8 cellular contexts compared by ENCODE assay signal in the genomic region with DNA sequence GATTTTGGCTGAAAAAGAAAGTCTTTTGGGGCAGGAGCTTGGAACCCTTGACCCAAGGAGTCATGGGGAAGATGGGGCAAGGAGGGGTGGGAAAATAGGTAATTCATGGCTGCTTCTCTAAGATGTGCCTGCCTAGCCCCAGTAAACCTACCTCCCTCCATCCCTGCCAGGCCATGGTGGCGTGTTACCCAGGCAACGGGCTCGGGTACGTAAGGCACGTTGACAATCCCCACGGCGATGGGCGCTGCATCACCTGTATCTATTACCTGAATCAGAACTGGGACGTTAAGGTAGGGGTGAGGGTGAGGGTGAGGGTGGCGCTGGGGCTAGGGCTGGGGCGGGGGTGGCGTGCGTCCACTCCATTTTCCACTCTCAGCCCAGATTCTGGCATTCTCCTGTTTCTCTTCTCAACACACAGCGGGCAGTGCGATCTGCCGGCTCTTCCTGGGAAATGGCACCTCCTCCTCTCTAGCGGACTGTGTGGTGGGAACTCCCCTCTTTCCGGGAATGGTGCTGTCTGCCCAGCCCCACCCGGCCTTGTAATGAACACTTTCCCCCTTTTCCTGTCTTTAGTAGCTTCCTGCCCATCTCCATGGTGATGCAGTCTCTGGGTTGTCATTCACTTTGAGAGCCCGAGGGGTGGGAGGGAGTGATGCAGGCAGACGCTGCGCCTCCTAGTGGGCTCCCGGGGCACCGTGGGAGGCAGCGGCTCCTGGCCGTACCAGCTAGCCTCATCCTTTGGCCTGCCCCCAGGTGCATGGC. TPM values are rescaled to one million over a fixed set of nuclear protein-coding genes. Genes with fewer than 3 reads are reported as not detected.
DNase-seq lines count a peak whose midpoint lies in the region; ATAC-seq and TF ChIP-seq lines count a peak whose summit lies in the region.

No MANE protein-coding gene starts in this region.

- peak overlapping the region; percentile 43 to 90 (median 78) for H3K27ac Mint-ChIP-seq in CD14-positive monocyte
- peak overlapping the region; percentile 93 for H3K27ac Mint-ChIP-seq in activated naive CD8-positive, alpha-beta T cell treated with anti-CD3 and anti-CD28 coated beads, Interleukin-2, amount 50 U/mL, for 24 hours

- peak overlapping the region; percentile 36 for H3K4me3 ChIP-seq in osteoblast (ENCODE audit: insufficient read depth, low read length)

- intact Hi-C loops in CD14-positive monocyte (cut with micrococcal nuclease) = loop anchor here in 1 of 2 donors (10.0 kb wide), 1 partner anchor 52 kb away; a partner anchor contains a TSS
- intact Hi-C loops in Right ventricle myocardium inferior (cut with DNase I) = loop anchor here (5.0 kb wide), 1 partner anchor 144 kb away; no protein-coding TSS in a partner anchor

- peak; percentile 95 for TF ChIP-seq CTCF in CD14-positive monocyte (IDR thresholded peaks at IDR 0.05)
- TF ChIP-seq CTCF in osteoblast (IDR thresholded peaks at IDR 0.05; ENCODE audit: extremely low read depth, low read depth, low read length) = peak; percentile 94

- no peaks in the 10 kb centered on the region for H3K9me3 ChIP-seq in osteoblast (ENCODE audit: low read depth, low read length)

- ATAC-seq in HG03175 (IDR thresholded peaks at IDR 0.05; ENCODE audit: unreplicated experiment) (peak; percentile 39), Right ventricle myocardium inferior (peak; percentile 21)
- peak; percentile 65 for ATAC-seq in activated naive CD8-positive, alpha-beta T cell treated with anti-CD3 and anti-CD28 coated beads, Interleukin-2, amount 50 U/mL, for 24 hours

- peak; percentile 72 for DNase-seq in CD14-positive monocyte (ENCODE audit: low spot score)
- peak; percentile 72 for DNase-seq in T follicular helper cell (ENCODE audit: low read depth)
- peak; percentile 87 for DNase-seq in activated naive CD8-positive, alpha-beta T cell treated with anti-CD3 and anti-CD28 coated beads, Interleukin-2, amount 50 U/mL, for 24 hours
- peak; percentile 88 for DNase-seq in Right ventricle myocardium inferior (ENCODE audit: missing footprints)
- DNase-seq in osteoblast (ENCODE audit: insufficient read length, low spot score, missing footprints) = peak; percentile 100
- no peak for DNase-seq in DMS153 (lab: John Stamatoyannopoulos, UW)

- H3K36me3 Mint-ChIP-seq in CD14-positive monocyte = peaks cover 43 to 67% of the 10 kb centered on the region in 2 donors
- peaks cover 32% of the 10 kb centered on the region for H3K36me3 Mint-ChIP-seq in activated naive CD8-positive, alpha-beta T cell treated with anti-CD3 and anti-CD28 coated beads, Interleukin-2, amount 50 U/mL, for 24 hours (ENCODE audit: low read depth)

- H3K9me3 Mint-ChIP-seq in CD14-positive monocyte = peaks cover 0 to 1% (median 0%) of the 10 kb centered on the region in 7 donors
- no peaks in the 10 kb centered on the region for H3K9me3 Mint-ChIP-seq in activated naive CD8-positive, alpha-beta T cell treated with anti-CD3 and anti-CD28 coated beads, Interleukin-2, amount 50 U/mL, for 24 hours

- H3K4me3 Mint-ChIP-seq in CD14-positive monocyte = peak overlapping the region; percentile 24 to 72
- peak overlapping the region; percentile 64 for H3K4me3 Mint-ChIP-seq in activated naive CD8-positive, alpha-beta T cell treated with anti-CD3 and anti-CD28 coated beads, Interleukin-2, amount 50 U/mL, for 24 hours

- H4K20me1 ChIP-seq in osteoblast (ENCODE audit: insufficient read depth, low read length) = peaks cover 84% of the 10 kb centered on the region

- H2AFZ ChIP-seq in osteoblast (ENCODE audit: low read length) = peak overlapping the region; percentile 21

- peaks cover 82% of the 10 kb centered on the region for H3K4me1 Mint-ChIP-seq in CD14-positive monocyte
- peaks cover 83% of the 10 kb centered on the region for H3K4me1 Mint-ChIP-seq in activated naive CD8-positive, alpha-beta T cell treated with anti-CD3 and anti-CD28 coated beads, Interleukin-2, amount 50 U/mL, for 24 hours

- H3K27ac ChIP-seq in osteoblast (ENCODE audit: low read depth, low read length) (peak overlapping the region; percentile 69), temporal lobe (ENCODE audit: low read depth, low read length) (peak overlapping the region; percentile 96)

- H3K4me1 ChIP-seq in osteoblast (ENCODE audit: insufficient read depth, low read length) = peaks cover 32% of the 10 kb centered on the region

- no peaks in the 10 kb centered on the region for H3K27me3 ChIP-seq in osteoblast (ENCODE audit: insufficient read depth, low read length)

- H3K27me3 Mint-ChIP-seq in CD14-positive monocyte (ENCODE audit: low read depth in 3 of 3) = peaks cover 2 to 6% (median 2%) of the 10 kb centered on the region in 3 donors
- no peaks in the 10 kb centered on the region for H3K27me3 Mint-ChIP-seq in activated naive CD8-positive, alpha-beta T cell treated with anti-CD3 and anti-CD28 coated beads, Interleukin-2, amount 50 U/mL, for 24 hours

- peaks cover 51% of the 10 kb centered on the region for H3K36me3 ChIP-seq in osteoblast (ENCODE audit: insufficient read depth, low read length)

- H3K4me2 ChIP-seq in osteoblast (ENCODE audit: insufficient read depth, low read length) = peak overlapping the region; percentile 75

- H3K79me2 ChIP-seq in osteoblast (ENCODE audit: insufficient read depth, low read length) = peaks cover 79% of the 10 kb centered on the region

RNA-seq across cellular contexts. Expression of a gene that starts 7.6 kb away (rescaled TPM):
- polyA plus RNA-seq in CD14-positive monocyte = 10 to 100 TPM; 60.6 to 76.8 TPM
- 68.0 TPM for total RNA-seq in Right ventricle myocardium inferior
- 69.8 and 75.1 TPM in 2 replicates for total RNA-seq in osteoblast
- 34.9 TPM for total RNA-seq in temporal lobe

RNA-seq across cellular contexts. Expression of a gene that starts 28.5 kb away (rescaled TPM):
- polyA plus RNA-seq in CD14-positive monocyte = 100 to 1,000 TPM in 1 of 2 donors, 10 to 100 TPM in 1; 89.4 to 108 TPM
- total RNA-seq in Right ventricle myocardium inferior = 13.3 TPM
- 8.0 and 13.8 TPM in 2 replicates for total RNA-seq in osteoblast
- total RNA-seq in temporal lobe = 9.8 TPM

RNA-seq across cellular contexts. Expression of a gene that starts 31.2 kb away (rescaled TPM):
- polyA plus RNA-seq in CD14-positive monocyte = not detected
- total RNA-seq in Right ventricle myocardium inferior (not detected), osteoblast (0.72 TPM in 1 of 2 replicates, not detected in the other), temporal lobe (0.74 TPM)

RNA-seq across cellular contexts. Expression of a gene that starts 43.7 kb away (rescaled TPM):
- polyA plus RNA-seq in CD14-positive monocyte = not detected
- total RNA-seq in Right ventricle myocardium inferior = not detected
- total RNA-seq in osteoblast = not detected in 2 replicates
- total RNA-seq in temporal lobe = not detected

RNA-seq across cellular contexts. Expression of a gene that starts 55.6 kb away (rescaled TPM):
- 10 to 100 TPM; 27.9 to 44.2 TPM for polyA plus RNA-seq in CD14-positive monocyte
- total RNA-seq in Right ventricle myocardium inferior (32.4 TPM), osteoblast (20.6 and 32.1 TPM in 2 replicates), temporal lobe (11.3 TPM)
